In the genomic region with DNA sequence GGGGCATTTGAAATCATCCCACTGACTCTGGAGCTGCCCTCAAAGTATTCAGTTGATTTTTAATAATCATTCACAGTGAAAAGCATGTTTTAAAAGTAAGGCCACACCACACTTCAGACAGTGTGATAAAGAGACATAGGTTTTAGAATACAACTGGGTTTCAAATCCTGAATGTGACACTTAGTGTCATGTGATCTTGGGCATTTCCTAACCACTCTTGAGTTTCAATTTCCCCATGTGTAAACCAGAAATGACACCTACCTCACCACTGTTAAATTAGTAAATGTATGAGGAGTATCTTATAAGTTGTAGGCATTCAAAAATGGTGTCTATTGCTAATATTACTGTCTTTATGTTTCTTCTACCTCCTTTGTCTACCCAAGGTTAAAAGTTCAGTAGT, we compare ENCODE assay signal across 13 cellular contexts. TPM values are rescaled to one million over a fixed set of nuclear protein-coding genes. Genes with fewer than 3 reads are reported as not detected.
DNase-seq lines count a peak whose midpoint lies in the region; ATAC-seq, FAIRE-seq and TF ChIP-seq lines count a peak whose summit lies in the region.
"Had no signal": no experiment of that assay in that cellular context is flagged by ENCODE, and none has a peak within 500 bp of the region (broad histone marks: within the 10 kb centered on the region; RNA-seq: fewer than 3 reads in every experiment).

No MANE protein-coding gene starts in this region.

- H2AFZ ChIP-seq in IMR-90 (replicated peaks; ENCODE audit: low read length, poor library complexity) = no peak overlapping the region
- no peak overlapping the region for H2AFZ ChIP-seq in GM12878 (ENCODE audit: control insufficient read depth, low read depth, low read length)

- CTCF ChIA-PET in IMR-90 (lab: Yijun Ruan, JAX) = no interaction called here
- CTCF ChIA-PET in GM12878 (lab: Yijun Ruan, JAX) = interaction anchor here (1.4 to 7.4 kb wide), 6 partner anchors 17 to 159 kb away, joined by 3 to 95 read pairs (median 7); no protein-coding TSS in a partner anchor

- H3K27ac ChIP-seq in left ventricle myocardium inferior (replicated peaks) (peak overlapping the region; percentile 29), IMR-90 (ENCODE audit: insufficient read depth, low read length) (no peak overlapping the region), GM12878 (ENCODE audit: control insufficient read depth, insufficient read depth) (no peak overlapping the region), esophagus squamous epithelium (no peak overlapping the region)
- H3K27ac ChIP-seq: BLaER1, body of pancreas had no signal

- peak overlapping the region in 1 of 2 experiments; percentile 17; a peak in 1 of 4 replicates for H4K8ac ChIP-seq in IMR-90 (ENCODE audit: low read depth in 2 of 2, low read length in 2 of 2)

- H3K27ac Mint-ChIP-seq in type B pancreatic cell = no peak overlapping the region

- no peak overlapping the region for H3K4me3 Mint-ChIP-seq in type B pancreatic cell

- H3K23ac ChIP-seq in IMR-90 (ENCODE audit: low read depth, low read length) = peak overlapping the region; percentile 10; the same call in 1 of the 2 replicates

- H3K4me3 ChIP-seq in left ventricle myocardium inferior = no peak overlapping the region
- no peak overlapping the region for H3K4me3 ChIP-seq in IMR-90 (ENCODE audit: insufficient read depth, low read depth, low read length)
- no peak overlapping the region for H3K4me3 ChIP-seq in GM12878
- H3K4me3 ChIP-seq in esophagus squamous epithelium = no peak overlapping the region
- H3K4me3 ChIP-seq: BLaER1, body of pancreas had no signal

- H3K9me3 Mint-ChIP-seq in type B pancreatic cell = no peaks in the 10 kb centered on the region

- ATAC-seq in IMR-90 (ENCODE audit: low read depth) (no peak), GM12878 (peak; percentile 56)
- ATAC-seq: body of pancreas had no signal

- H3K9ac ChIP-seq in IMR-90 (ENCODE audit: low read depth, low read length) (no peak overlapping the region), GM12878 (ENCODE audit: control insufficient read depth, insufficient read depth, low read length) (no peak overlapping the region)
- H3K9ac ChIP-seq: BLaER1 had no signal

- POLR2A ChIA-PET in IMR-90 (lab: Charles Lee; ENCODE audit: unreplicated experiment) = no interaction called here
- POLR2A ChIA-PET in GM12878 (lab: Charles Lee) = interaction anchor here (1.3 to 2.0 kb wide), 3 partner anchors 16 to 131 kb away, joined by 3 to 9 read pairs (median 5); partner anchors contain the start of gene BIRC3

- RAD21 ChIA-PET in GM12878 (lab: Charles Lee; ENCODE audit: unreplicated experiment) = interaction anchor here (1.2 to 2.3 kb wide), 5 partner anchors 17 to 166 kb away, joined by 3 to 11 read pairs (median 4); no protein-coding TSS in a partner anchor

- no peak overlapping the region for H2AK5ac ChIP-seq in IMR-90 (ENCODE audit: low read depth, low read length)

- H3K4me2 ChIP-seq in IMR-90 (ENCODE audit: low read depth, low read length) = no peak overlapping the region
- peak overlapping the region; percentile 66 for H3K4me2 ChIP-seq in GM12878 (ENCODE audit: control insufficient read depth, insufficient read depth)
- H3K4me2 ChIP-seq: BLaER1 had no signal

- no peak for FAIRE-seq in GM12878 (lab: Jason Lieb, UNC)
- FAIRE-seq: TTC549 had no signal

- H3K56ac ChIP-seq in IMR-90 (ENCODE audit: extremely low read depth, insufficient read depth, low read length) = no peak overlapping the region

- H3K79me2 ChIP-seq in GM12878 (ENCODE audit: control insufficient read depth, insufficient read depth, low read length) = peaks cover 75% of the 10 kb centered on the region

- TF ChIP-seq CTCF in left ventricle myocardium inferior (IDR thresholded peaks at IDR 0.05; ENCODE audit: borderline replicate concordance) (no peak), IMR-90 (conservative IDR thresholded peaks at IDR 0.05; ENCODE audit: low read depth, low read length) (no peak), GM12878 (IDR thresholded peaks at IDR 0.05 in 2 of 3, conservative IDR thresholded peaks at IDR 0.05 in 1 of 3; ENCODE audit: control insufficient read depth in 2 of 3, extremely low read depth in 1 of 3, insufficient read depth in 1 of 3, low read depth in 3 of 3, low read length in 3 of 3) (no peak), type B pancreatic cell (conservative IDR thresholded peaks at IDR 0.05) (no peak), esophagus squamous epithelium (IDR thresholded peaks at IDR 0.05) (no peak)

- H3K27me3 ChIP-seq in left ventricle myocardium inferior (ENCODE audit: low read depth) = no peaks in the 10 kb centered on the region
- H3K27me3 ChIP-seq in IMR-90 (ENCODE audit: control insufficient read depth, insufficient read depth, low read length) = no peaks in the 10 kb centered on the region
- no peaks in the 10 kb centered on the region for H3K27me3 ChIP-seq in GM12878 (replicated peaks in 1 of 2; ENCODE audit: control insufficient read depth in 2 of 2, insufficient read depth in 2 of 2, low read length in 1 of 2)
- H3K27me3 ChIP-seq in esophagus squamous epithelium = no peaks in the 10 kb centered on the region
- H3K27me3 ChIP-seq: BLaER1, body of pancreas had no signal

- no peak overlapping the region; the same call in 1 of the 2 replicates for H4K5ac ChIP-seq in IMR-90 (ENCODE audit: low read depth, low read length)

- peak overlapping the region; percentile 50 for H2BK120ac ChIP-seq in IMR-90 (ENCODE audit: low read depth, low read length)

- H3K4me1 Mint-ChIP-seq in type B pancreatic cell (ENCODE audit: unreplicated experiment) = peaks cover 32% of the 10 kb centered on the region

- peaks cover 20 to 49% of the 10 kb centered on the region in 2 experiments for H3K79me1 ChIP-seq in IMR-90 (ENCODE audit: low read depth in 1 of 2, low read length in 2 of 2)

- TF ChIP-seq POLR2A in IMR-90 (IDR thresholded peaks at IDR 0.05; ENCODE audit: low read depth, low read length) (no peak), GM12878 (IDR thresholded peaks at IDR 0.05; ENCODE audit: low read depth, low read length) (no peak), esophagus squamous epithelium (IDR thresholded peaks at IDR 0.05) (no peak)

- H3K9me3 ChIP-seq in left ventricle myocardium inferior (replicated peaks) = peaks cover 10% of the 10 kb centered on the region
- H3K9me3 ChIP-seq in IMR-90 (ENCODE audit: control insufficient read depth, insufficient read depth, low read length) = no peaks in the 10 kb centered on the region
- H3K9me3 ChIP-seq in GM12878 (replicated peaks; ENCODE audit: control insufficient read depth, insufficient read depth, low read length) = peaks cover 2% of the 10 kb centered on the region
- no peaks in the 10 kb centered on the region for H3K9me3 ChIP-seq in esophagus squamous epithelium
- H3K9me3 ChIP-seq: body of pancreas had no signal

- peaks cover 44% of the 10 kb centered on the region for H3K36me3 Mint-ChIP-seq in type B pancreatic cell

- H4K20me1 ChIP-seq in IMR-90 (ENCODE audit: insufficient read depth, low read length) (peaks cover 9% of the 10 kb centered on the region; the same call in 1 of the 2 replicates), GM12878 (ENCODE audit: control insufficient read depth, insufficient read depth) (no peaks in the 10 kb centered on the region)

- H3K14ac ChIP-seq in IMR-90 (replicated peaks; ENCODE audit: low read depth, low read length) = peak overlapping the region; percentile 42

- dilution Hi-C loops in IMR-90 (cut with HindIII; ENCODE audit: low sequenced_read_pairs, unreplicated experiment) = no loop called here

- no peak overlapping the region for H4K91ac ChIP-seq in IMR-90 (ENCODE audit: insufficient read depth, low read depth, low read length)

- in situ Hi-C loops in IMR-90 (cut with MboI; ENCODE audit: low sequenced_read_pairs) = no loop called here
- in situ Hi-C loops in GM12878 (cut with MboI) = no loop called here

- H2BK20ac ChIP-seq in IMR-90 (ENCODE audit: low read depth, low read length) = peak overlapping the region; percentile 59

- DNase-seq in left ventricle myocardium inferior (no peak), cardiac septum (ENCODE audit: low spot score) (no peak), IMR-90 (no peak), GM12878 (ENCODE audit: low read depth, low spot score) (no peak), Ammon's horn (ENCODE audit: low spot score) (no peak), type B pancreatic cell (ENCODE audit: extremely low spot score, unreplicated experiment) (no peak), esophagus squamous epithelium (lab: John Stamatoyannopoulos, UW) (no peak)
- DNase-seq in stimulated activated CD4-positive, alpha-beta T cell treated with anti-CD3 and anti-CD28 coated beads, Interleukin-1b, Interleukin-23, amount 100 ng/mL, for 48 hours = no peak
- DNase-seq: body of pancreas; NCI-H2107; stimulated activated CD4-positive, alpha-beta T cell treated with anti-CD3 and anti-CD28 coated beads, Interleukin-2, amount 100 ng/mL, for 48 hours had no signal

- H3K4ac ChIP-seq in IMR-90 (ENCODE audit: low read depth, low read length) = peak overlapping the region; percentile 2; the same call in 1 of the 2 replicates

- intact Hi-C loops in left ventricle myocardium inferior (cut with micrococcal nuclease) (no loop called here), cardiac septum (cut with DNase I) (loop anchor here (10.0 kb wide), 1 partner anchor 52 kb away; no protein-coding TSS in a partner anchor), IMR-90 (cut with micrococcal nuclease) (no loop called here), GM12878 (cut with micrococcal nuclease; ENCODE audit: unreplicated experiment) (loop anchor here (2.0 to 5.0 kb wide), 2 partner anchors 16 to 165 kb away; no protein-coding TSS in a partner anchor), esophagus squamous epithelium (cut with DNase I) (no loop called here)

- peak overlapping the region; percentile 77 for H2BK5ac ChIP-seq in IMR-90 (ENCODE audit: low read depth, low read length, poor library complexity, severe bottlenecking)

- TF ChIP-seq RAD21 in IMR-90 (IDR thresholded peaks at IDR 0.05; ENCODE audit: low read length) = no peak
- TF ChIP-seq RAD21 in GM12878 (IDR thresholded peaks at IDR 0.05; ENCODE audit: insufficient read depth, low read depth, low read length) = no peak

- no peak overlapping the region for H2AK9ac ChIP-seq in IMR-90 (replicated peaks; ENCODE audit: low read depth, low read length, poor library complexity)

- H3K9me1 ChIP-seq in IMR-90 (ENCODE audit: insufficient read depth, low read length) = 0 out of 2 replicates have a peak, but pooled peaks cover 3% of the 10 kb centered on the region

- peak overlapping the region; percentile 33; the same call in 1 of the 3 replicates for H2BK15ac ChIP-seq in IMR-90 (ENCODE audit: low read depth, low read length)

- peak overlapping the region; percentile 8; the same call in 1 of the 2 replicates for H3K18ac ChIP-seq in IMR-90 (ENCODE audit: low read depth, low read length)

- no peaks in the 10 kb centered on the region for H3K27me3 Mint-ChIP-seq in type B pancreatic cell

- H3K36me3 ChIP-seq in left ventricle myocardium inferior (peaks cover 29% of the 10 kb centered on the region), IMR-90 (ENCODE audit: control insufficient read depth, insufficient read depth, low read length) (peaks cover 3% of the 10 kb centered on the region), GM12878 (ENCODE audit: control insufficient read depth in 2 of 2, insufficient read depth in 2 of 2, low read length in 1 of 2) (peaks cover 0 to 19% of the 10 kb centered on the region in 2 experiments), esophagus squamous epithelium (peaks cover 0 to 43% (median 0%) of the 10 kb centered on the region in 3 donors)

- peaks cover 57% of the 10 kb centered on the region for H3K4me1 ChIP-seq in left ventricle myocardium inferior
- H3K4me1 ChIP-seq in IMR-90 (ENCODE audit: control insufficient read depth, insufficient read depth, low read length) = peaks cover 12% of the 10 kb centered on the region
- 0 out of 2 replicates have a peak, but pooled peaks cover 6% of the 10 kb centered on the region for H3K4me1 ChIP-seq in GM12878 (ENCODE audit: control insufficient read depth, insufficient read depth, low read length)
- H3K4me1 ChIP-seq in esophagus squamous epithelium = peaks cover 11 to 49% (median 18%) of the 10 kb centered on the region in 3 donors

- no TSS peak for BruUV-seq in IMR-90 (replicated peaks; lab: Mats Ljungman, UMichigan)
- no TSS peak for BruUV-seq in GM12878 (replicated peaks; lab: Mats Ljungman, UMichigan)

- SMC1A ChIA-PET in GM12878 (lab: Charles Lee; ENCODE audit: uncharacterized antibody, unreplicated experiment) = interaction anchor here (1.0 to 3.9 kb wide), 11 partner anchors 12 to 167 kb away, joined by 3 to 30 read pairs (median 5); no protein-coding TSS in a partner anchor

- peak; percentile 6 to 55; a peak in 1 of 4 replicates for TF ChIP-seq EP300 in GM12878 (IDR thresholded peaks at IDR 0.05; ENCODE audit: borderline replicate concordance in 1 of 2, control insufficient read depth in 1 of 2, low read depth in 2 of 2, low read length in 2 of 2)

RNA-seq across cellular contexts. Expression of gene TMEM123, which starts 5.4 kb away (rescaled TPM):
- total RNA-seq in left ventricle myocardium inferior (70.2 TPM), cardiac septum (50.6 TPM), IMR-90 (2012; rRNA removed) (127 and 138 TPM in 2 replicates), GM12878 (2014; rRNA removed) (90.4 and 104 TPM in 2 replicates), GM12878 (2014; rRNA removed; fragmentation: Illumina TruSeq; extraction: Trizol) (220 and 240 TPM in 2 replicates), GM12878 (2021) (124 and 146 TPM in 2 replicates), type B pancreatic cell (ENCODE audit: low replicate concordance) (131 and 144 TPM in 2 replicates), esophagus squamous epithelium (100 to 1,000 TPM in 3 of 4 donors, 10 to 100 TPM in 1; 53.2 to 152 (median 128) TPM)
- polyA plus RNA-seq in IMR-90 (2012; rRNA removed) (96.9 and 191 TPM in 2 replicates), GM12878 (2011; rRNA removed) (667 and 744 TPM in 2 replicates), GM12878 (2014; fragmentation: Illumina TruSeq; extraction: Trizol) (152 and 245 TPM in 2 replicates), GM12878 (2014; fragmentation: Nextera tagmentation; extraction: Ambion mirVana) (10 to 100 TPM; 35.1 to 48.8 TPM), GM12878 (2014; rRNA removed) (62.9 and 73.9 TPM in 2 replicates), GM12878 (2016; fragmentation: Nextera tagmentation; extraction: Ambion mirVana) (100 to 1,000 TPM; 122 to 124 TPM)
- polyA plus RNA-seq in IMR-90 (2012; cell fraction: cytosol; rRNA removed) = 27.3 and 34.3 TPM in 2 replicates
- 5.9 and 19.4 TPM in 2 replicates for polyA plus RNA-seq in IMR-90 (2012; cell fraction: nucleus; rRNA removed; ENCODE audit: low replicate concordance)
- 122 and 125 TPM in 2 replicates for total RNA-seq in GM12878 (2013; cell fraction: nucleolus; rRNA removed)
- polyA plus RNA-seq in GM12878 (2011; ENCODE audit: low read depth) = 60.0 TPM
- polyA plus RNA-seq in GM12878 (2011; cell fraction: cytosol; rRNA removed) = 89.5 and 235 TPM in 2 replicates
- polyA plus RNA-seq in GM12878 (2011; cell fraction: nucleus; rRNA removed) = 48.4 and 94.5 TPM in 2 replicates
- polyA plus RNA-seq in GM12878 (2012) = 77.6 and 83.1 TPM in 2 replicates
- 234 and 661 TPM in 2 replicates for polyA minus RNA-seq in GM12878 (2011; rRNA and poly(A)+ RNA removed)
- 119 and 168 TPM in 2 replicates for polyA minus RNA-seq in GM12878 (2011; cell fraction: cytosol; rRNA and poly(A)+ RNA removed)
- 56.7 and 58.8 TPM in 2 replicates for polyA minus RNA-seq in GM12878 (2011; cell fraction: nucleus; rRNA and poly(A)+ RNA removed)

Comparison
In these comparisons a context has a peak if more than half of its experiments do, and no peak if none do; other contexts are left out.
1. intact Hi-C loops: an anchor here in cardiac septum (10.0 kb wide) and GM12878 (2.0 to 5.0 kb wide); none called in left ventricle myocardium inferior, IMR-90 and esophagus squamous epithelium.